10 cellular contexts compared by ENCODE assay signal in the genomic region with DNA sequence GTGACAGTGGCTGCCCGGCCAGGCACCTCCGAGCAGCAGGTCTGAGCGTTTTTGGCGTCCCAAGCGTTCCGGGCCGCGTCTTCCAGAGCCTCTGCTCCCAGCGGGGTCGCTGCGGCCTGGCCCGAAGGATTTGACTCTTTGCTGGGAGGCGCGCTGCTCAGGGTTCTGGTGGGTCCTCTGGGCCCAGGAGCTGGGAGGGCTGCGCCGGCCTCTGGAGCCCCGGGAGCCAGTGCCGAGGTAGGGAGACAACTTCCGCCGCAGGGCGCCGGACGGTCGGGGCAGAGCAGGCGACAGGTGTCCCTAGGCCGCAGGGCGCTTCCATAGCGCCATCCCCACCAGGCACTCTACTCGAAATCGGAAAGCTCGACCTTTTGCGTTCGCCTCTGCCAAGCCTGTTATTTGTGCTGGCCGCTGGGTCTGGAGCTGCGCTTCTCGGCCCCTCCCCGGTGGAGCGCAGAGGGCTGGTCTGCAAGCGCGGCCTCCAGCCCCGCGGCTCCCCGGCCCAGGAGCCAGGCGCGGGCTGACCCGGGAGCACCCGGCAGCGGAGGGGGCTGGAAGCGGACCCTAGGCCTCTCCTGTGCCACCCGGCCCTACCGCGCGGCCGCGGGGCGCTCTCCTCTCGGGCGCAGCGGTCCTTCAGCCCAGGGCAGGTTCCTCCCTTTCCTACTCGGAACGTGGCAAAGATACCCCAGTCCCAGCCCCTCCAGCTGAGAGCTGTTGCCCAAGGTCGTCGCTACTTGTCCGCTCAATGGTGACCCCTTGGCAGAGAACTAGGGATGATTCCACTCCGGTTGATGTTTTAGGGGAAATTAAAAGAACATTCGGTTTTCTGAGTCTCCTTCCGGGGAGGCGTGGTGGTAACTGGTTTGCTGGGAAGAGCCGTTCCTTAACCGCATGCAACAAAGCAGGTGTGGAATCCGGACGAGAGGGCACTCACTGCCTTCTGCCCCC. TPM values are rescaled to one million over a fixed set of nuclear protein-coding genes. Genes with fewer than 3 reads are reported as not detected.
DNase-seq lines count a peak whose midpoint lies in the region; TF ChIP-seq lines count a peak whose summit lies in the region.
"Had no signal": no experiment of that assay in that cellular context is flagged by ENCODE, and none has a peak within 500 bp of the region (broad histone marks: within the 10 kb centered on the region; RNA-seq: fewer than 3 reads in every experiment).

No MANE protein-coding gene starts in this region.

- H3K4me3 ChIP-seq in hepatocyte: no peak overlapping the region
- peak overlapping the region; percentile 8 for H3K4me3 ChIP-seq in smooth muscle cell
- H3K4me3 ChIP-seq: left lung had no signal

- no peak overlapping the region for H3K9ac ChIP-seq in smooth muscle cell (ENCODE audit: low read depth)

- H3K9me3 ChIP-seq in hepatocyte (ENCODE audit: low read depth) (no peaks in the 10 kb centered on the region), smooth muscle cell (replicated peaks; ENCODE audit: low read depth) (no peaks in the 10 kb centered on the region)
- H3K9me3 ChIP-seq: left lung had no signal

- 3% methylated on average over 70 of the region's 72 CpGs for WGBS in hepatocyte (ENCODE audit: low lambda C conversion rate, missing lambda C conversion rate)
- 2% methylated on average over 67 of the region's 72 CpGs for WGBS in smooth muscle cell (ENCODE audit: low lambda C conversion rate)

- peak; percentile 20 for DNase-seq in NCI-H2227 (lab: John Stamatoyannopoulos, UW; ENCODE audit: unreplicated experiment)
- DNase-seq in NCI-H2227 treated with DMSO at 0.1 percent for 48 hours (lab: John Stamatoyannopoulos, UW): no peak
- DNase-seq in hepatocyte (ENCODE audit: low spot score): no peak
- DNase-seq in smooth muscle cell (lab: John Stamatoyannopoulos, UW; ENCODE audit: unreplicated experiment): no peak
- DNase-seq in GOT3 (lab: John Stamatoyannopoulos, UW): no peak
- DNase-seq in NOMO-1 treated with dmso at 0.1 percent for 144 hours (lab: John Stamatoyannopoulos, UW; ENCODE audit: unreplicated experiment): no peak
- DNase-seq in GM03348 (ENCODE audit: low spot score): no peak

- no peaks in the 10 kb centered on the region for H3K79me2 ChIP-seq in hepatocyte
- H3K79me2 ChIP-seq in smooth muscle cell (ENCODE audit: low read depth): no peaks in the 10 kb centered on the region

- H3K4me2 ChIP-seq in hepatocyte (peak overlapping the region; percentile 89), smooth muscle cell (peak overlapping the region; percentile 67)

- TF ChIP-seq CTCF in VCaP (conservative IDR thresholded peaks at IDR 0.05) (no peak; the same call in 1 of the 2 replicates), hepatocyte (IDR thresholded peaks at IDR 0.05; ENCODE audit: poor library complexity) (no peak), smooth muscle cell (IDR thresholded peaks at IDR 0.05; ENCODE audit: borderline replicate concordance, insufficient read depth, poor library complexity, severe bottlenecking) (no peak)

- peaks cover 98% of the 10 kb centered on the region for H3K27me3 ChIP-seq in hepatocyte
- H3K27me3 ChIP-seq in smooth muscle cell (ENCODE audit: low read depth): peaks cover 100% of the 10 kb centered on the region

- no peaks in the 10 kb centered on the region for H3K9me2 ChIP-seq in hepatocyte (replicated peaks; ENCODE audit: insufficient read depth)

- H2AFZ ChIP-seq in hepatocyte (no peak overlapping the region), smooth muscle cell (ENCODE audit: low read depth) (no peak overlapping the region)

- H4K20me1 ChIP-seq in hepatocyte (ENCODE audit: insufficient read depth, poor library complexity, severe bottlenecking): no peaks in the 10 kb centered on the region
- H4K20me1 ChIP-seq in smooth muscle cell (ENCODE audit: low read depth): no peaks in the 10 kb centered on the region

- no peaks in the 10 kb centered on the region for H3K36me3 ChIP-seq in hepatocyte (replicated peaks; ENCODE audit: insufficient read depth, low read depth)
- no peaks in the 10 kb centered on the region for H3K36me3 ChIP-seq in smooth muscle cell (ENCODE audit: low read depth)
- H3K36me3 ChIP-seq: left lung had no signal

- H3K4me1 ChIP-seq in hepatocyte (ENCODE audit: insufficient read depth) (peaks cover 26% of the 10 kb centered on the region), smooth muscle cell (ENCODE audit: low read depth) (peaks cover 46% of the 10 kb centered on the region)

- no peaks in the 10 kb centered on the region for H3F3A ChIP-seq in smooth muscle cell (ENCODE audit: low read depth)

- H3K27ac ChIP-seq in VCaP (peak overlapping the region; percentile 100), hepatocyte (no peak overlapping the region), smooth muscle cell (ENCODE audit: low read depth) (no peak overlapping the region)
- H3K27ac ChIP-seq: left lung had no signal

RNA-seq across cellular contexts. Expression of gene SIM2, which starts 2.3 kb away (rescaled TPM):
- total RNA-seq in hepatocyte (0.20 and 0.76 TPM in 2 replicates), smooth muscle cell (not detected in 2 replicates)
- polyA plus RNA-seq in hepatocyte (0.13 and 0.35 TPM in 2 replicates), smooth muscle cell (0.25 and 0.43 TPM in 2 replicates)
- total RNA-seq: aorta, left lung had no signal
- polyA plus RNA-seq: aorta had no signal
